Comparison of ENCODE assay signal across 1 cellular context in the genomic region with DNA sequence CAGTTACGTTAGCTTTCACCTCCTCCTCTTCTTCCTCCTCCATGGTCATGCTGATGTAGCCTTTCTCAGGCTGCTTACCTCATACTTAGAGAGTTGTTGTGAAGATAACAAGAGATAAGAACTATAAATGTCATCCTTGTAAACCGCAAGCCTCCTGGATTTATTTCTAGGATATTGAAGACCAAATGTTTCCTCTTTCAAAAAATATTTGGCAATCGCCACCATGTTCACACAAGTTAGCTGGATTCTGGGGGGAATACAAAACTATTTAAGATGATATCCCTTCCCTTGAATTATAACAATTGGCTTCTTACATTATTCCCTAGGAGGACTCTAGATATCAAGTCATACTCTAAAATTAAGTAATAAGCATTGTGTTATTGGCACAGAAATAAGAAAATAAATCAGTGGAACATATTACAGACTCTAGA.
TF ChIP-seq lines count a peak whose summit lies in the region.

No MANE protein-coding gene starts in this region.

TF ChIP-seq in HEK293, 187 proteins besides CTCF, POLR2A, EP300 and RAD21 (continued from another document and continues in another):
- TF ChIP-seq PRDM6 (tag by site-specific recombination; IDR thresholded peaks at IDR 0.05) (no peak), ZNF24 (tag by site-specific recombination; IDR thresholded peaks at IDR 0.05) (0 out of 2 replicates have a peak, but pooled peaks have one; percentile 31), ZNF433 (tag by site-specific recombination; IDR thresholded peaks at IDR 0.05; ENCODE audit: low read depth) (no peak), ZNF518A (tag by site-specific recombination; conservative IDR thresholded peaks at IDR 0.05; ENCODE audit: low read depth) (peak; percentile 46), ZNF555 (tag by site-specific recombination; conservative IDR thresholded peaks at IDR 0.05) (no peak), ZNF521 (tag by site-specific recombination; IDR thresholded peaks at IDR 0.05) (no peak), ZNF214 (tag by site-specific recombination; IDR thresholded peaks at IDR 0.05; ENCODE audit: borderline replicate concordance) (no peak), ZNF248 (tag by site-specific recombination; IDR thresholded peaks at IDR 0.05) (no peak), GLIS1 (tag by site-specific recombination; IDR thresholded peaks at IDR 0.05) (no peak), ZNF184 (tag by site-specific recombination; IDR thresholded peaks at IDR 0.05) (peak; percentile 40; the same call in 1 of the 2 replicates), ZNF529 (tag by site-specific recombination; IDR thresholded peaks at IDR 0.05; ENCODE audit: insufficient replicate concordance) (no peak), ZSCAN23 (tag by site-specific recombination; IDR thresholded peaks at IDR 0.05) (0 out of 2 replicates have a peak, but pooled peaks have one; percentile 21), ZNF48 (tag by site-specific recombination; IDR thresholded peaks at IDR 0.05) (no peak), ZNF202 (tag by site-specific recombination; IDR thresholded peaks at IDR 0.05; ENCODE audit: borderline replicate concordance) (no peak), TSHZ1 (tag by site-specific recombination; IDR thresholded peaks at IDR 0.05; ENCODE audit: borderline replicate concordance) (no peak), ZNF585B (tag by site-specific recombination; IDR thresholded peaks at IDR 0.05) (no peak), ZBTB49 (tag by site-specific recombination; IDR thresholded peaks at IDR 0.05; ENCODE audit: low read depth) (no peak), YY2 (tag by site-specific recombination; IDR thresholded peaks at IDR 0.05) (no peak), ZNF223 (tag by site-specific recombination; IDR thresholded peaks at IDR 0.05) (no peak), ZNF416 (tag by site-specific recombination; IDR thresholded peaks at IDR 0.05) (no peak), OSR2 (tag by site-specific recombination; IDR thresholded peaks at IDR 0.05) (peak; percentile 60), ZNF548 (tag by site-specific recombination; IDR thresholded peaks at IDR 0.05) (no peak), ZNF510 (tag by site-specific recombination; IDR thresholded peaks at IDR 0.05; ENCODE audit: insufficient replicate concordance) (peak; percentile 21), ZNF792 (tag by site-specific recombination; IDR thresholded peaks at IDR 0.05) (no peak), ZFP37 (tag by site-specific recombination; IDR thresholded peaks at IDR 0.05) (0 out of 2 replicates have a peak, but pooled peaks have one; percentile 31), ZNF112 (tag by site-specific recombination; IDR thresholded peaks at IDR 0.05) (no peak), ZNF324 (tag by site-specific recombination; IDR thresholded peaks at IDR 0.05) (0 out of 2 replicates have a peak, but pooled peaks have one; percentile 27), SETDB1 (IDR thresholded peaks at IDR 0.05; ENCODE audit: insufficient read length, low read length) (no peak), ZNF350 (tag by site-specific recombination; IDR thresholded peaks at IDR 0.05) (no peak), ZNF37A (tag by site-specific recombination; IDR thresholded peaks at IDR 0.05) (no peak), SCRT1 (tag by site-specific recombination; IDR thresholded peaks at IDR 0.05; ENCODE audit: borderline replicate concordance) (no peak), MEIS1 (CRISPR knock-in tag; IDR thresholded peaks at IDR 0.05; ENCODE audit: borderline replicate concordance) (no peak), FEZF1 (tag by site-specific recombination; IDR thresholded peaks at IDR 0.05) (peak; percentile 94), ZBTB1 (tag by site-specific recombination; IDR thresholded peaks at IDR 0.05) (no peak), GLI2 (tag by site-specific recombination; IDR thresholded peaks at IDR 0.05; ENCODE audit: borderline replicate concordance, low read depth) (no peak), ZBTB10 (tag by site-specific recombination; IDR thresholded peaks at IDR 0.05) (no peak), KLF10 (tag by site-specific recombination; IDR thresholded peaks at IDR 0.05) (no peak), ZNF600 (tag by site-specific recombination; IDR thresholded peaks at IDR 0.05) (no peak), ZNF791 (tag by site-specific recombination; IDR thresholded peaks at IDR 0.05) (no peak), MZF1 (tag by site-specific recombination; IDR thresholded peaks at IDR 0.05; ENCODE audit: borderline replicate concordance) (no peak), ZNF561 (tag by site-specific recombination; IDR thresholded peaks at IDR 0.05; ENCODE audit: borderline replicate concordance) (no peak), GLI4 (tag by site-specific recombination; IDR thresholded peaks at IDR 0.05) (no peak), ZNF211 (tag by site-specific recombination; IDR thresholded peaks at IDR 0.05; ENCODE audit: low read depth) (no peak), ZFP69B (tag by site-specific recombination; IDR thresholded peaks at IDR 0.05) (no peak)
- TF ChIP-seq, protein P1, sequence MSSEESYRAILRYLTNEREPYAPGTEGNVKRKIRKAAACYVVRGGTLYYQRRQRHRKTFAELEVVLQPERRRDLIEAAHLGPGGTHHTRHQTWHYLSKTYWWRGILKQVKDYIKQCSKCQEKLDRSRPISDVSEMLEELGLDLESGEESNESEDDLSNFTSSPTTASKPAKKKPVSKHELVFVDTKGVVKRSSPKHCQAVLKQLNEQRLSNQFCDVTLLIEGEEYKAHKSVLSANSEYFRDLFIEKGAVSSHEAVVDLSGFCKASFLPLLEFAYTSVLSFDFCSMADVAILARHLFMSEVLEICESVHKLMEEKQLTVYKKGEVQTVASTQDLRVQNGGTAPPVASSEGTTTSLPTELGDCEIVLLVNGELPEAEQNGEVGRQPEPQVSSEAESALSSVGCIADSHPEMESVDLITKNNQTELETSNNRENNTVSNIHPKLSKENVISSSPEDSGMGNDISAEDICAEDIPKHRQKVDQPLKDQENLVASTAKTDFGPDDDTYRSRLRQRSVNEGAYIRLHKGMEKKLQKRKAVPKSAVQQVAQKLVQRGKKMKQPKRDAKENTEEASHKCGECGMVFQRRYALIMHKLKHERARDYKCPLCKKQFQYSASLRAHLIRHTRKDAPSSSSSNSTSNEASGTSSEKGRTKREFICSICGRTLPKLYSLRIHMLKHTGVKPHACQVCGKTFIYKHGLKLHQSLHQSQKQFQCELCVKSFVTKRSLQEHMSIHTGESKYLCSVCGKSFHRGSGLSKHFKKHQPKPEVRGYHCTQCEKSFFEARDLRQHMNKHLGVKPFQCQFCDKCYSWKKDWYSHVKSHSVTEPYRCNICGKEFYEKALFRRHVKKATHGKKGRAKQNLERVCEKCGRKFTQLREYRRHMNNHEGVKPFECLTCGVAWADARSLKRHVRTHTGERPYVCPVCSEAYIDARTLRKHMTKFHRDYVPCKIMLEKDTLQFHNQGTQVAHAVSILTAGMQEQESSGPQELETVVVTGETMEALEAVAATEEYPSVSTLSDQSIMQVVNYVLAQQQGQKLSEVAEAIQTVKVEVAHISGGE (tag by site-specific recombination; conservative IDR thresholded peaks at IDR 0.05; ENCODE audit: low read depth) = no peak
